In genomic region chr5:43121565-43122484, GRCh38 we compare ENCODE assay signal across 8 cellular contexts. TPM values are rescaled to one million over a fixed set of nuclear protein-coding genes. Genes with fewer than 3 reads are reported as not detected.
DNase-seq lines count a peak whose midpoint lies in the region; ATAC-seq, FAIRE-seq and TF ChIP-seq lines count a peak whose summit lies in the region.

No MANE protein-coding gene starts in this region.

- H2AFZ ChIP-seq in mammary epithelial cell (ENCODE audit: low read depth, low read length) = peak overlapping the region; percentile 90
- peak overlapping the region; percentile 89 for H2AFZ ChIP-seq in keratinocyte (ENCODE audit: control insufficient read depth, low read length)

- CTCF ChIA-PET in mammary epithelial cell (lab: Charles Lee; ENCODE audit: low non-redundant PET) = interaction anchor here (0.5 kb wide), 1 partner anchor 22 kb away, joined by 3 read pairs; no protein-coding TSS in a partner anchor

- dilution Hi-C loops in mammary epithelial cell (cut with HindIII; ENCODE audit: low sequenced_read_pairs) (no loop called here), keratinocyte (cut with MboI; ENCODE audit: extremely low pct_ligation_motif_present, low sequenced_read_pairs) (no loop called here)

- H3K4me1 ChIP-seq in mammary epithelial cell (ENCODE audit: insufficient read depth, low read length) (peaks cover 21% of the 10 kb centered on the region), keratinocyte (ENCODE audit: control insufficient read depth, extremely low read depth, insufficient read depth, low read length) (peaks cover 21% of the 10 kb centered on the region)

- TF ChIP-seq CTCF in mammary epithelial cell (conservative IDR thresholded peaks at IDR 0.05 in 1 of 2, IDR thresholded peaks at IDR 0.05 in 1 of 2; ENCODE audit: extremely low read depth in 1 of 2, insufficient read depth in 1 of 2, low read depth in 1 of 2, low read length in 2 of 2) (no peak), keratinocyte (optimal IDR thresholded peaks at IDR 0.05 in 1 of 3, IDR thresholded peaks at IDR 0.05 in 1 of 3, conservative IDR thresholded peaks at IDR 0.05 in 1 of 3; ENCODE audit: extremely low read depth in 1 of 3, insufficient read depth in 2 of 3, low read length in 3 of 3) (no peak)

- peak overlapping the region; percentile 94 for H3K27ac ChIP-seq in mammary epithelial cell (ENCODE audit: insufficient read depth, low read depth, low read length)
- peak overlapping the region; percentile 93 for H3K27ac ChIP-seq in keratinocyte (ENCODE audit: control insufficient read depth, insufficient read depth, low read length)

- peak overlapping the region; percentile 97 for H3K9ac ChIP-seq in mammary epithelial cell (ENCODE audit: insufficient read depth, low read length)
- H3K9ac ChIP-seq in keratinocyte (ENCODE audit: control insufficient read depth, extremely low read depth, insufficient read depth, low read length) = peak overlapping the region; percentile 90

- peak; percentile 37 for ATAC-seq in GM19351 (IDR thresholded peaks at IDR 0.05; ENCODE audit: unreplicated experiment)
- peak; percentile 43 for ATAC-seq in HG03432 (IDR thresholded peaks at IDR 0.05; ENCODE audit: unreplicated experiment)
- ATAC-seq in stimulated activated naive CD8-positive, alpha-beta T cell treated with anti-CD3 and anti-CD28 coated beads, Interleukin-15, Interleukin-2, amounts not matched to agents 100 U/mL and 50 U/mL, for 24 hours = peak; percentile 41

- WGBS in mammary epithelial cell (ENCODE audit: low coverage, missing lambda C conversion rate) = under 1% methylated on average over 23 of the region's 61 CpGs

- H3K4me3 ChIP-seq in mammary epithelial cell (replicated peaks in 1 of 3; ENCODE audit: insufficient read depth in 1 of 3, low read depth in 2 of 3, low read length in 3 of 3) (peak overlapping the region; percentile 68 to 88 (median 87)), keratinocyte (ENCODE audit: control insufficient read depth in 2 of 3, extremely low read depth in 1 of 3, insufficient read depth in 2 of 3, low read depth in 1 of 3, low read length in 3 of 3) (peak overlapping the region; percentile 87 to 97 (median 96))

- H3K79me2 ChIP-seq in mammary epithelial cell (ENCODE audit: insufficient read depth, low read length) (peaks cover 54% of the 10 kb centered on the region), keratinocyte (ENCODE audit: control insufficient read depth, insufficient read depth, low read length) (peaks cover 50% of the 10 kb centered on the region)

- H3K9me3 ChIP-seq in mammary epithelial cell (replicated peaks; ENCODE audit: insufficient read depth, low read length) (no peaks in the 10 kb centered on the region), keratinocyte (ENCODE audit: control insufficient read depth, low read depth, low read length) (no peaks in the 10 kb centered on the region)

- intact Hi-C loops in mammary epithelial cell (cut with micrococcal nuclease) = loop anchor here (5.0 kb wide), 3 partner anchors 190 to 360 kb away; partner anchors contain the start of genes HMGCS1 and TMEM267

- H3K9me1 ChIP-seq in keratinocyte (ENCODE audit: control insufficient read depth, extremely low read depth, insufficient read depth, low read length) = no peaks in the 10 kb centered on the region

- in situ Hi-C loops in mammary epithelial cell (cut with MboI; ENCODE audit: low sequenced_read_pairs in 2 of 2) = no loop called here

- peaks cover 14% of the 10 kb centered on the region for H3K36me3 ChIP-seq in mammary epithelial cell (ENCODE audit: insufficient read depth, low read length)
- peaks cover 10 to 16% of the 10 kb centered on the region in 2 experiments for H3K36me3 ChIP-seq in keratinocyte (ENCODE audit: control insufficient read depth in 2 of 2, extremely low read depth in 1 of 2, insufficient read depth in 2 of 2, low read length in 2 of 2)

- H4K20me1 ChIP-seq in mammary epithelial cell (ENCODE audit: insufficient read depth, low read length) = no peaks in the 10 kb centered on the region
- no peaks in the 10 kb centered on the region for H4K20me1 ChIP-seq in keratinocyte (ENCODE audit: control insufficient read depth, extremely low read depth, insufficient read depth, low read length)

- no peaks in the 10 kb centered on the region for H3K27me3 ChIP-seq in mammary epithelial cell (ENCODE audit: insufficient read depth, low read length)
- H3K27me3 ChIP-seq in keratinocyte (ENCODE audit: control insufficient read depth, extremely low read depth, insufficient read depth, low read length) = no peaks in the 10 kb centered on the region

- peak; percentile 71 for DNase-seq in EH (ENCODE audit: low read depth)
- peak; percentile 89 for DNase-seq in NOMO-1 treated with dmso at 0.1 percent for 144 hours (lab: John Stamatoyannopoulos, UW; ENCODE audit: unreplicated experiment)
- peak; percentile 48 for DNase-seq in mammary epithelial cell
- no peak for DNase-seq in keratinocyte (ENCODE audit: low read depth, low spot score)
- DNase-seq in stimulated activated naive CD8-positive, alpha-beta T cell treated with anti-CD3 and anti-CD28 coated beads, Interleukin-15, Interleukin-2, amounts not matched to agents 100 U/mL and 50 U/mL, for 24 hours = no peak
- DNase-seq in stimulated activated CD4-positive, alpha-beta T cell treated with anti-CD3 and anti-CD28 coated beads, Interleukin-15, amount 100 ng/mL, for 24 hours = no peak

- BruUV-seq in mammary epithelial cell (replicated peaks; lab: Mats Ljungman, UMichigan) = no TSS peak

- H3K4me2 ChIP-seq in mammary epithelial cell (ENCODE audit: insufficient read depth, low read depth, low read length) (peak overlapping the region; percentile 92), keratinocyte (ENCODE audit: control insufficient read depth, extremely low read depth, insufficient read depth, low read depth, low read length) (peak overlapping the region; percentile 99)

- no peak for FAIRE-seq in keratinocyte (lab: Jason Lieb, UNC)

RNA-seq across cellular contexts. Expression of gene ZNF131, which starts 1.1 kb away (rescaled TPM):
- 10 to 100 TPM; 28.7 to 36.2 TPM for total RNA-seq in mammary epithelial cell
- polyA plus RNA-seq in mammary epithelial cell (20.1 TPM), keratinocyte (26.7 to 42.2 TPM (median 32.4 TPM) in 3 replicates)
- polyA minus RNA-seq in mammary epithelial cell (27.3 TPM), keratinocyte (6.8 to 40.7 TPM (median 24.1 TPM) in 3 replicates)
- polyA plus RNA-seq in keratinocyte (2011; ENCODE audit: low read depth) = 31.1 TPM
- 18.4 and 33.4 TPM in 2 replicates for polyA plus RNA-seq in keratinocyte (2011; cell fraction: cytosol; rRNA removed)
- 42.8 and 59.3 TPM in 2 replicates for polyA plus RNA-seq in keratinocyte (2011; cell fraction: nucleus; rRNA removed)
- 22.7 and 23.6 TPM in 2 replicates for polyA plus RNA-seq in keratinocyte (2012; ENCODE audit: low replicate concordance)
- polyA minus RNA-seq in keratinocyte (2011; cell fraction: cytosol; rRNA and poly(A)+ RNA removed) = 20.7 TPM
- polyA minus RNA-seq in keratinocyte (2011; cell fraction: nucleus; rRNA and poly(A)+ RNA removed) = 20.7 and 37.3 TPM in 2 replicates

Comparison
In these comparisons a context has a peak if more than half of its experiments do, and no peak if none do; other contexts are left out.
1. DNase-seq: peak in EH (single experiment), NOMO-1 treated with dmso at 0.1 percent for 144 hours (single experiment) and mammary epithelial cell (single experiment); none in keratinocyte (single experiment), stimulated activated naive CD8-positive, alpha-beta T cell treated with anti-CD3 and anti-CD28 coated beads, Interleukin-15, Interleukin-2, amounts not matched to agents 100 U/mL and 50 U/mL, for 24 hours (single experiment) and stimulated activated CD4-positive, alpha-beta T cell treated with anti-CD3 and anti-CD28 coated beads, Interleukin-15, amount 100 ng/mL, for 24 hours (single experiment).
2. Peak in every context shown above with its lines, with median percentiles within 50 percentile points of each other: ATAC-seq.